In genomic region chr17:78707923-78708322, GRCh38 we compare ENCODE assay signal across 14 cellular contexts.
DNase-seq lines count a peak whose midpoint lies in the region; ATAC-seq and TF ChIP-seq lines count a peak whose summit lies in the region.
"Had no signal": no experiment of that assay in that cellular context is flagged by ENCODE, and none has a peak within 500 bp of the region (broad histone marks: within the 10 kb centered on the region; RNA-seq: fewer than 3 reads in every experiment).

No MANE protein-coding gene starts in this region.

- H2AFZ ChIP-seq in OCI-LY3 (ENCODE audit: low read depth, low read length) = no peak overlapping the region

- H3K36me3 ChIP-seq in OCI-LY3 (replicated peaks; ENCODE audit: low read depth, low read length) = peaks cover 23% of the 10 kb centered on the region
- peaks cover 4 to 12% of the 10 kb centered on the region in 2 donors for H3K36me3 ChIP-seq in ascending aorta

- peak overlapping the region; percentile 70 for H3K4me2 ChIP-seq in OCI-LY3 (ENCODE audit: low read length)

- H3K4me3 Mint-ChIP-seq in activated naive CD4-positive, alpha-beta T cell treated with anti-CD3 and anti-CD28 coated beads, Interleukin-2, amount 50 U/mL, for 24 hours = no peak overlapping the region
- peak overlapping the region; percentile 28 for H3K4me3 Mint-ChIP-seq in endothelial cell (ENCODE audit: unreplicated experiment)
- H3K4me3 Mint-ChIP-seq: central memory CD8-positive, alpha-beta T cell; endodermal cell had no signal

- H4K20me1 ChIP-seq in OCI-LY3 (ENCODE audit: insufficient read depth, low read length) = peaks cover 20% of the 10 kb centered on the region

- H3K9me3 Mint-ChIP-seq in activated naive CD4-positive, alpha-beta T cell treated with anti-CD3 and anti-CD28 coated beads, Interleukin-2, amount 50 U/mL, for 24 hours = no peaks in the 10 kb centered on the region
- H3K9me3 Mint-ChIP-seq in endothelial cell (ENCODE audit: unreplicated experiment) = no peaks in the 10 kb centered on the region
- H3K9me3 Mint-ChIP-seq: central memory CD8-positive, alpha-beta T cell; endodermal cell; naive B cell; stimulated activated naive CD8-positive, alpha-beta T cell treated with anti-CD3 and anti-CD28 coated beads, Interleukin-15, amount 100 ng/mL, for 72 hours had no signal

- peak overlapping the region; percentile 38; the same call in 1 of the 2 replicates for H3K9ac ChIP-seq in OCI-LY3 (ENCODE audit: low read length)

- intact Hi-C loops in ascending aorta (cut with DNase I) = loop anchor here (1.0 kb wide), 1 partner anchor 211 kb away; no protein-coding TSS in a partner anchor

- H3K27me3 Mint-ChIP-seq in activated naive CD4-positive, alpha-beta T cell treated with anti-CD3 and anti-CD28 coated beads, Interleukin-2, amount 50 U/mL, for 24 hours = no peaks in the 10 kb centered on the region
- no peaks in the 10 kb centered on the region for H3K27me3 Mint-ChIP-seq in endothelial cell (ENCODE audit: unreplicated experiment)
- H3K27me3 Mint-ChIP-seq: central memory CD8-positive, alpha-beta T cell; naive B cell; stimulated activated naive CD8-positive, alpha-beta T cell treated with anti-CD3 and anti-CD28 coated beads, Interleukin-15, amount 100 ng/mL, for 72 hours had no signal

- ATAC-seq in GM19023 (IDR thresholded peaks at IDR 0.05; ENCODE audit: unreplicated experiment) = no peak

- H3K9me3 ChIP-seq in OCI-LY3 (ENCODE audit: insufficient read depth, low read length) = no peaks in the 10 kb centered on the region
- H3K9me3 ChIP-seq in ascending aorta = no peaks in the 10 kb centered on the region
- H3K9me3 ChIP-seq: adrenal gland, psoas muscle had no signal

- H3K27ac Mint-ChIP-seq in activated naive CD4-positive, alpha-beta T cell treated with anti-CD3 and anti-CD28 coated beads, Interleukin-2, amount 50 U/mL, for 24 hours = peak overlapping the region; percentile 93
- H3K27ac Mint-ChIP-seq in endothelial cell (ENCODE audit: unreplicated experiment) = no peak overlapping the region
- H3K27ac Mint-ChIP-seq: endodermal cell had no signal

- peaks cover 62% of the 10 kb centered on the region for H3K79me2 ChIP-seq in OCI-LY3 (ENCODE audit: low read length)

- H3K4me1 ChIP-seq in OCI-LY3 (ENCODE audit: low read length) (peaks cover 63% of the 10 kb centered on the region), ascending aorta (peaks cover 0 to 2% of the 10 kb centered on the region in 2 donors)

- peak overlapping the region; percentile 86 for H3K27ac ChIP-seq in OCI-LY3 (ENCODE audit: low read length)
- H3K27ac ChIP-seq in substantia nigra (ENCODE audit: low read depth, low read length, poor library complexity, severe bottlenecking) = peak overlapping the region; percentile 51
- H3K27ac ChIP-seq in ascending aorta = no peak overlapping the region
- H3K27ac ChIP-seq: psoas muscle had no signal

- H3K4me1 Mint-ChIP-seq in activated naive CD4-positive, alpha-beta T cell treated with anti-CD3 and anti-CD28 coated beads, Interleukin-2, amount 50 U/mL, for 24 hours = peaks cover 62% of the 10 kb centered on the region
- H3K4me1 Mint-ChIP-seq in endothelial cell (ENCODE audit: unreplicated experiment) = peaks cover 22% of the 10 kb centered on the region
- H3K4me1 Mint-ChIP-seq: endodermal cell had no signal

- peaks cover 10% of the 10 kb centered on the region for H3K36me3 Mint-ChIP-seq in activated naive CD4-positive, alpha-beta T cell treated with anti-CD3 and anti-CD28 coated beads, Interleukin-2, amount 50 U/mL, for 24 hours
- peaks cover 4% of the 10 kb centered on the region for H3K36me3 Mint-ChIP-seq in endothelial cell (ENCODE audit: low read depth, unreplicated experiment)

- no peaks in the 10 kb centered on the region for H3K27me3 ChIP-seq in OCI-LY3 (ENCODE audit: low read depth, low read length)
- H3K27me3 ChIP-seq in ascending aorta = no peaks in the 10 kb centered on the region
- H3K27me3 ChIP-seq: adrenal gland had no signal

- TF ChIP-seq CTCF in OCI-LY3 (IDR thresholded peaks at IDR 0.05; ENCODE audit: low read depth, low read length) (no peak), endothelial cell (IDR thresholded peaks at IDR 0.05; ENCODE audit: unreplicated experiment) (no peak), ascending aorta (IDR thresholded peaks at IDR 0.05) (no peak)

- DNase-seq in activated naive CD4-positive, alpha-beta T cell (lab: John Stamatoyannopoulos, UW) = no peak
- no peak for DNase-seq in endothelial cell (ENCODE audit: low spot score)
- no peak for DNase-seq in substantia nigra (lab: John Stamatoyannopoulos, UW)
- DNase-seq in T-helper 9 cell = no peak
- no peak for DNase-seq in ascending aorta (ENCODE audit: low spot score in 2 of 2)

- H3K4me3 ChIP-seq in OCI-LY3 (ENCODE audit: low read length) = no peak overlapping the region
- no peak overlapping the region for H3K4me3 ChIP-seq in ascending aorta
- H3K4me3 ChIP-seq: adrenal gland, psoas muscle had no signal

Comparison
In these comparisons a context has a peak if more than half of its experiments do, and no peak if none do; other contexts are left out.
1. H3K27ac ChIP-seq: peak in OCI-LY3 (single experiment) and substantia nigra (single experiment); none in ascending aorta (0 of 2).